12 cellular contexts compared by ENCODE assay signal in genomic region chr17:50948711-50949110, GRCh38.
DNase-seq lines count a peak whose midpoint lies in the region; ATAC-seq, FAIRE-seq and TF ChIP-seq lines count a peak whose summit lies in the region.
"Had no signal": no experiment of that assay in that cellular context is flagged by ENCODE, and none has a peak within 500 bp of the region (broad histone marks: within the 10 kb centered on the region; RNA-seq: fewer than 3 reads in every experiment).

No MANE protein-coding gene starts in this region.

- no peak overlapping the region for H3K4me3 Mint-ChIP-seq in natural killer cell
- H3K4me3 Mint-ChIP-seq: activated CD4-positive, alpha-beta T cell treated with anti-CD3 and anti-CD28 coated beads, Interleukin-2, amount 10 ng/mL, durations not matched to agents 7 days and 5 days had no signal

- no peak overlapping the region for H3K27ac Mint-ChIP-seq in natural killer cell
- H3K27ac Mint-ChIP-seq: activated CD4-positive, alpha-beta T cell treated with anti-CD3 and anti-CD28 coated beads, Interleukin-2, amount 10 ng/mL, durations not matched to agents 7 days and 5 days; IgD-negative memory B cell had no signal

- intact Hi-C loops in cardiac septum (cut with DNase I) = loop anchor here (2.0 kb wide), 2 partner anchors 84 to 96 kb away; no protein-coding TSS in a partner anchor
- intact Hi-C loops in left ventricle myocardium superior (cut with micrococcal nuclease) = no loop called here
- intact Hi-C loops in pancreas (cut with DNase I) = loop anchor here in 1 of 3 donors (5.0 kb wide), 1 partner anchor 96 kb away; no protein-coding TSS in a partner anchor
- intact Hi-C loops in aorta (cut with DNase I) = loop anchor here in 1 of 2 donors (10.0 kb wide), 1 partner anchor 404 kb away; the partner anchor contains the start of gene SPATA20
- intact Hi-C loops in natural killer cell (cut with micrococcal nuclease) = no loop called here

- no peak for TF ChIP-seq CTCF in pancreas (IDR thresholded peaks at IDR 0.05)
- no peak for TF ChIP-seq CTCF in natural killer cell (IDR thresholded peaks at IDR 0.05)

- peaks cover 7 to 26% of the 10 kb centered on the region in 2 donors for H3K4me1 Mint-ChIP-seq in natural killer cell

- DNase-seq in cardiac septum (ENCODE audit: low spot score) (peak; percentile 62), left ventricle myocardium superior (no peak), erythroblast (lab: John Stamatoyannopoulos, UW) (no peak), pancreas (peak in 3 of 6 donors; percentile 17 to 34 (median 19)), aorta (peak; percentile 29 to 42), natural killer cell (no peak), cerebellar cortex (ENCODE audit: low spot score) (no peak)
- DNase-seq: activated CD4-positive, alpha-beta T cell treated with anti-CD3 and anti-CD28 coated beads, Interleukin-2, amount 10 ng/mL, durations not matched to agents 7 days and 5 days; brain microvascular endothelial cell had no signal

- H3K36me3 Mint-ChIP-seq in natural killer cell = no peaks in the 10 kb centered on the region
- H3K36me3 Mint-ChIP-seq: IgD-negative memory B cell had no signal

- peak; percentile 6 for TF ChIP-seq POLR2A in erythroblast (IDR thresholded peaks at IDR 0.05; ENCODE audit: low read length)

- no peaks in the 10 kb centered on the region for H3K9me3 ChIP-seq in pancreas
- no peaks in the 10 kb centered on the region for H3K9me3 ChIP-seq in aorta (ENCODE audit: control insufficient read depth, low read length)
- H3K9me3 ChIP-seq: SJSA1 had no signal

- H3K4me3 ChIP-seq in pancreas (no peak overlapping the region), aorta (ENCODE audit: low read length in 2 of 2) (no peak overlapping the region)
- H3K4me3 ChIP-seq: SJSA1 had no signal

- peak overlapping the region; percentile 89 to 97 (median 92) for H3K27ac ChIP-seq in pancreas
- H3K27ac ChIP-seq in aorta (ENCODE audit: low read depth in 1 of 2, low read length in 2 of 2) = no peak overlapping the region
- H3K27ac ChIP-seq: brain microvascular endothelial cell, SJSA1 had no signal

- no peak for FAIRE-seq in pancreas (lab: Jason Lieb, UNC)

- ATAC-seq in left ventricle myocardium superior = no peak
- ATAC-seq in pancreas = no peak
- ATAC-seq in aorta (ENCODE audit: low FRiP score) = no peak
- ATAC-seq in natural killer cell = no peak
- no peak for ATAC-seq in GM21360 (IDR thresholded peaks at IDR 0.05; ENCODE audit: unreplicated experiment)

- peaks cover 8 to 13% of the 10 kb centered on the region in 2 donors for H3K27me3 Mint-ChIP-seq in natural killer cell (ENCODE audit: low read depth in 2 of 2)
- H3K27me3 Mint-ChIP-seq: activated CD4-positive, alpha-beta T cell treated with anti-CD3 and anti-CD28 coated beads, Interleukin-2, amount 10 ng/mL, durations not matched to agents 7 days and 5 days had no signal

- no peaks in the 10 kb centered on the region for H3K27me3 ChIP-seq in pancreas
- no peaks in the 10 kb centered on the region for H3K27me3 ChIP-seq in aorta (ENCODE audit: control insufficient read depth in 1 of 2, insufficient read depth in 2 of 2, low read length in 1 of 2)
- H3K27me3 ChIP-seq: brain microvascular endothelial cell, SJSA1 had no signal

- 85 to 88% methylated on average over 13 of the region's 13 CpGs for WGBS in pancreas, 2 donors
- WGBS in aorta, 2 donors = 90 to 92% methylated on average over 13 of the region's 13 CpGs

- no peaks in the 10 kb centered on the region for H3K9me3 Mint-ChIP-seq in natural killer cell
- H3K9me3 Mint-ChIP-seq: activated CD4-positive, alpha-beta T cell treated with anti-CD3 and anti-CD28 coated beads, Interleukin-2, amount 10 ng/mL, durations not matched to agents 7 days and 5 days; IgD-negative memory B cell had no signal

- H3K36me3 ChIP-seq in pancreas (no peaks in the 10 kb centered on the region), aorta (ENCODE audit: control insufficient read depth in 1 of 2, insufficient read depth in 2 of 2, low read length in 1 of 2) (no peaks in the 10 kb centered on the region)
- H3K36me3 ChIP-seq: brain microvascular endothelial cell, SJSA1 had no signal

- H3K4me1 ChIP-seq in pancreas (peaks cover 30 to 42% (median 39%) of the 10 kb centered on the region in 3 donors), aorta (ENCODE audit: control insufficient read depth in 1 of 2, insufficient read depth in 2 of 2, low read length in 2 of 2) (no peaks in the 10 kb centered on the region)

Comparison
In these comparisons a context has a peak if more than half of its experiments do, and no peak if none do; other contexts are left out.
1. DNase-seq: peak in cardiac septum (single experiment) and aorta (2 of 2); none in left ventricle myocardium superior (single experiment), erythroblast (0 of 2), natural killer cell (single experiment) and cerebellar cortex (single experiment).
2. H3K27ac ChIP-seq: peak in pancreas (4 of 4); none in aorta (0 of 2).